In the genomic region with DNA sequence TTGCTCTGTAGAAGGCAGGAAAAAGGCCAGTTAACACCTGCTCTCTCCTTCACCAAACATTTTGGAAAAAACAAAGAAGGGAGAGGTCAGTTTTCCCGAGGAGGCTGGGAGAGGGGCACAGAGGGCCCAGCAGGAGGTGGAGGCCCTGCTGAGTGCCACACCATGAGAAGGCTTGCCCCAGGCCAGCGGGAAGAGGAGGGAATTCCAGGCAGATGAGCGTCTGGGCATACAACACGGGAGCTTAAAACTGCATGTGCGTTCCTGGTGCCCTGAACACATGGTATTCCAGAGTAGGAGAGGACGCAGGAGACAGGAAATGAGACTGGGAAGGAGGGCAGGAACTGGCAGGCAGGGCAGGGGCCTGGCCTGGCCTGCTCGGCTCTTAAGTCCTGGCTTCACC, we compare ENCODE assay signal across 1 cellular context.
TF ChIP-seq lines count a peak whose summit lies in the region.

No MANE protein-coding gene starts in this region.

TF ChIP-seq in GM23338, 12 proteins besides CTCF, POLR2A, EP300 and RAD21:
- TF ChIP-seq, protein P1, sequence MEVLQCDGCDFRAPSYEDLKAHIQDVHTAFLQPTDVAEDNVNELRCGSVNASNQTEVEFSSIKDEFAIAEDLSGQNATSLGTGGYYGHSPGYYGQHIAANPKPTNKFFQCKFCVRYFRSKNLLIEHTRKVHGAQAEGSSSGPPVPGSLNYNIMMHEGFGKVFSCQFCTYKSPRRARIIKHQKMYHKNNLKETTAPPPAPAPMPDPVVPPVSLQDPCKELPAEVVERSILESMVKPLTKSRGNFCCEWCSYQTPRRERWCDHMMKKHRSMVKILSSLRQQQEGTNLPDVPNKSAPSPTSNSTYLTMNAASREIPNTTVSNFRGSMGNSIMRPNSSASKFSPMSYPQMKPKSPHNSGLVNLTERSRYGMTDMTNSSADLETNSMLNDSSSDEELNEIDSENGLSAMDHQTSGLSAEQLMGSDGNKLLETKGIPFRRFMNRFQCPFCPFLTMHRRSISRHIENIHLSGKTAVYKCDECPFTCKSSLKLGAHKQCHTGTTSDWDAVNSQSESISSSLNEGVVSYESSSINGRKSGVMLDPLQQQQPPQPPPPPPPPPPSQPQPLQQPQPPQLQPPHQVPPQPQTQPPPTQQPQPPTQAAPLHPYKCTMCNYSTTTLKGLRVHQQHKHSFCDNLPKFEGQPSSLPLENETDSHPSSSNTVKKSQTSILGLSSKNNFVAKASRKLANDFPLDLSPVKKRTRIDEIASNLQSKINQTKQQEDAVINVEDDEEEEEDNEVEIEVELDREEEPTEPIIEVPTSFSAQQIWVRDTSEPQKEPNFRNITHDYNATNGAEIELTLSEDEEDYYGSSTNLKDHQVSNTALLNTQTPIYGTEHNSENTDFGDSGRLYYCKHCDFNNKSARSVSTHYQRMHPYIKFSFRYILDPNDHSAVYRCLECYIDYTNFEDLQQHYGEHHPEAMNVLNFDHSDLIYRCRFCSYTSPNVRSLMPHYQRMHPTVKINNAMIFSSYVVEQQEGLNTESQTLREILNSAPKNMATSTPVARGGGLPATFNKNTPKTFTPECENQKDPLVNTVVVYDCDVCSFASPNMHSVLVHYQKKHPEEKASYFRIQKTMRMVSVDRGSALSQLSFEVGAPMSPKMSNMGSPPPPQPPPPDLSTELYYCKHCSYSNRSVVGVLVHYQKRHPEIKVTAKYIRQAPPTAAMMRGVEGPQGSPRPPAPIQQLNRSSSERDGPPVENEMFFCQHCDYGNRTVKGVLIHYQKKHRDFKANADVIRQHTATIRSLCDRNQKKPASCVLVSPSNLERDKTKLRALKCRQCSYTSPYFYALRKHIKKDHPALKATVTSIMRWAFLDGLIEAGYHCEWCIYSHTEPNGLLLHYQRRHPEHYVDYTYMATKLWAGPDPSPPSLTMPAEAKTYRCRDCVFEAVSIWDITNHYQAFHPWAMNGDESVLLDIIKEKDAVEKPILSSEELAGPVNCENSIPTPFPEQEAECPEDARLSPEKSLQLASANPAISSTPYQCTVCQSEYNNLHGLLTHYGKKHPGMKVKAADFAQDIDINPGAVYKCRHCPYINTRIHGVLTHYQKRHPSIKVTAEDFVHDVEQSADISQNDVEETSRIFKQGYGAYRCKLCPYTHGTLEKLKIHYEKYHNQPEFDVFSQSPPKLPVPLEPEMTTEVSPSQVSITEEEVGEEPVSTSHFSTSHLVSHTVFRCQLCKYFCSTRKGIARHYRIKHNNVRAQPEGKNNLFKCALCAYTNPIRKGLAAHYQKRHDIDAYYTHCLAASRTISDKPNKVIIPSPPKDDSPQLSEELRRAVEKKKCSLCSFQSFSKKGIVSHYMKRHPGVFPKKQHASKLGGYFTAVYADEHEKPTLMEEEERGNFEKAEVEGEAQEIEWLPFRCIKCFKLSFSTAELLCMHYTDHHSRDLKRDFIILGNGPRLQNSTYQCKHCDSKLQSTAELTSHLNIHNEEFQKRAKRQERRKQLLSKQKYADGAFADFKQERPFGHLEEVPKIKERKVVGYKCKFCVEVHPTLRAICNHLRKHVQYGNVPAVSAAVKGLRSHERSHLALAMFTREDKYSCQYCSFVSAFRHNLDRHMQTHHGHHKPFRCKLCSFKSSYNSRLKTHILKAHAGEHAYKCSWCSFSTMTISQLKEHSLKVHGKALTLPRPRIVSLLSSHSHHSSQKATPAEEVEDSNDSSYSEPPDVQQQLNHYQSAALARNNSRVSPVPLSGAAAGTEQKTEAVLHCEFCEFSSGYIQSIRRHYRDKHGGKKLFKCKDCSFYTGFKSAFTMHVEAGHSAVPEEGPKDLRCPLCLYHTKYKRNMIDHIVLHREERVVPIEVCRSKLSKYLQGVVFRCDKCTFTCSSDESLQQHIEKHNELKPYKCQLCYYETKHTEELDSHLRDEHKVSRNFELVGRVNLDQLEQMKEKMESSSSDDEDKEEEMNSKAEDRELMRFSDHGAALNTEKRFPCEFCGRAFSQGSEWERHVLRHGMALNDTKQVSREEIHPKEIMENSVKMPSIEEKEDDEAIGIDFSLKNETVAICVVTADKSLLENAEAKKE (CRISPR knock-in tag; IDR thresholded peaks at IDR 0.05): no peak
- TF ChIP-seq REST (IDR thresholded peaks at IDR 0.05; ENCODE audit: unreplicated experiment): no peak
TF ChIP-seq in GM23338: peak in this region for 0.
